11 cellular contexts compared by ENCODE assay signal in genomic region chr7:105354383-105354782, GRCh38. TPM values are rescaled to one million over a fixed set of nuclear protein-coding genes. Genes with fewer than 3 reads are reported as not detected.
DNase-seq lines count a peak whose midpoint lies in the region; ATAC-seq and TF ChIP-seq lines count a peak whose summit lies in the region.
"Had no signal": no experiment of that assay in that cellular context is flagged by ENCODE, and none has a peak within 500 bp of the region (broad histone marks: within the 10 kb centered on the region; RNA-seq: fewer than 3 reads in every experiment).

No MANE protein-coding gene starts in this region.

- no peak overlapping the region for H3K9ac ChIP-seq in OCI-LY3 (ENCODE audit: low read length)
- no peak overlapping the region for H3K9ac ChIP-seq in skeletal muscle satellite cell (ENCODE audit: low read depth, low read length)

- H2AFZ ChIP-seq in OCI-LY3 (ENCODE audit: low read depth, low read length), result no peak overlapping the region

- DNase-seq in GM12865 (ENCODE audit: low read depth) (peak; percentile 18), epithelial cell of esophagus (ENCODE audit: low read depth) (peak; percentile 19), SK-N-DZ (ENCODE audit: low spot score) (no peak)
- DNase-seq in stimulated activated CD4-positive, alpha-beta T cell treated with anti-CD3 and anti-CD28 coated beads, Interleukin-4, amount 100 ng/mL, for 24 hours, result no peak
- DNase-seq: DMS79; NCI-H2029 treated with DMSO at 0.1 percent for 48 hours; stimulated activated CD4-positive, alpha-beta T cell treated with anti-CD3 and anti-CD28 coated beads, Interleukin-1b, Interleukin-23, amount 100 ng/mL, for 48 hours had no signal

- no peak overlapping the region for H3K27ac ChIP-seq in OCI-LY3 (ENCODE audit: low read length)

- H3K9me3 ChIP-seq in OCI-LY3 (ENCODE audit: insufficient read depth, low read length), result no peaks in the 10 kb centered on the region
- H3K9me3 ChIP-seq in skeletal muscle satellite cell (replicated peaks; ENCODE audit: low read length), result no peaks in the 10 kb centered on the region
- H3K9me3 ChIP-seq: ascending aorta had no signal

- H3K79me2 ChIP-seq in OCI-LY3 (ENCODE audit: low read length), result peaks cover 70% of the 10 kb centered on the region

- H3K27me3 ChIP-seq in OCI-LY3 (ENCODE audit: low read depth, low read length) (no peaks in the 10 kb centered on the region), skeletal muscle satellite cell (ENCODE audit: control insufficient read depth, insufficient read depth, low read length) (no peaks in the 10 kb centered on the region)
- H3K27me3 ChIP-seq: ascending aorta had no signal

- no peak for ATAC-seq in HG02623 (IDR thresholded peaks at IDR 0.05; ENCODE audit: unreplicated experiment)

- H3K4me3 ChIP-seq in GM12865 (ENCODE audit: low read depth, low read length) (no peak overlapping the region), OCI-LY3 (ENCODE audit: low read length) (no peak overlapping the region; the same call in 1 of the 2 replicates), epithelial cell of esophagus (ENCODE audit: low read length) (no peak overlapping the region), skeletal muscle satellite cell (ENCODE audit: low read length) (no peak overlapping the region)
- H3K4me3 ChIP-seq: ascending aorta had no signal

- peaks cover 61% of the 10 kb centered on the region for H3K4me1 ChIP-seq in OCI-LY3 (ENCODE audit: low read length)
- peaks cover 37% of the 10 kb centered on the region for H3K4me1 ChIP-seq in skeletal muscle satellite cell (ENCODE audit: control insufficient read depth, insufficient read depth, low read length)

- no peaks in the 10 kb centered on the region for H3K36me3 ChIP-seq in OCI-LY3 (replicated peaks; ENCODE audit: low read depth, low read length)
- no peaks in the 10 kb centered on the region for H3K36me3 ChIP-seq in skeletal muscle satellite cell (ENCODE audit: insufficient read depth, low read length)
- H3K36me3 ChIP-seq: ascending aorta had no signal

- peak overlapping the region; percentile 73 for H3K4me2 ChIP-seq in OCI-LY3 (ENCODE audit: low read length)
- H3K4me2 ChIP-seq in skeletal muscle satellite cell (ENCODE audit: low read length), result peak overlapping the region; percentile 70

- H4K20me1 ChIP-seq in OCI-LY3 (ENCODE audit: insufficient read depth, low read length), result peaks cover 7% of the 10 kb centered on the region; the same call in 1 of the 2 replicates

- no peak for TF ChIP-seq CTCF in GM12865 (IDR thresholded peaks at IDR 0.05; ENCODE audit: insufficient read depth, low read depth, low read length, missing control alignments)
- no peak for TF ChIP-seq CTCF in OCI-LY3 (IDR thresholded peaks at IDR 0.05; ENCODE audit: low read depth, low read length)
- TF ChIP-seq CTCF in epithelial cell of esophagus (IDR thresholded peaks at IDR 0.05; ENCODE audit: insufficient read depth, low read depth, low read length, missing control alignments), result peak; percentile 11

RNA-seq across cellular contexts. Expression of gene SRPK2, which starts 34.3 kb away (rescaled TPM):
- total RNA-seq in skeletal muscle satellite cell (2012; rRNA removed), result 28.0 and 30.9 TPM in 2 replicates
- 21.5 and 22.5 TPM in 2 replicates for polyA plus RNA-seq in SK-N-DZ (2014; cell fraction: cytosol; rRNA removed)
- polyA plus RNA-seq in SK-N-DZ (2014; cell fraction: nucleus; rRNA removed), result 17.4 and 21.4 TPM in 2 replicates

Comparison
In these comparisons a context has a peak if more than half of its experiments do, and no peak if none do; other contexts are left out.
1. DNase-seq: peak in GM12865 (single experiment) and epithelial cell of esophagus (single experiment); none in SK-N-DZ (single experiment) and stimulated activated CD4-positive, alpha-beta T cell treated with anti-CD3 and anti-CD28 coated beads, Interleukin-4, amount 100 ng/mL, for 24 hours (single experiment).